In the genomic region with DNA sequence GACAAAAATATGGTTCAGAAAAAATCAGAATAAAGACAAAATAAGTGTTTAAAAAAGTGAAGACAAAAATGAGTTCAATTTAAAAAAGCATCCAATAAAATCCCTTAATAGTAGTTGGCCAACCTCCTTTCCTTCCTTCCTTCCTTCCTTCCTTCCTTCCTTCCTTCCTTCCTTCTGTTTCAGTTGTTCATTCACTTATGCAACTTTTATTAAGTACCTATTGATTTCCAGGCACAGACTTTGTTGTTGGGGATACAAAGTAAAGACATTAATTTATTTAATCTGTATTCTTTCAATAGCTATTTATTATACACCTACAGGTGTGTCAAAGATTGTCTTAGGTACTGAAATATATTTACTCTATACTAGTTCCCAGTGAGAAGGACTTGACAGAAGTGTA, we compare ENCODE assay signal across 33 cellular contexts. TPM values are rescaled to one million over a fixed set of nuclear protein-coding genes. Genes with fewer than 3 reads are reported as not detected.
"Had no signal": no experiment of that assay in that cellular context is flagged by ENCODE, and none has a peak within 500 bp of the region (broad histone marks: within the 10 kb centered on the region; RNA-seq: fewer than 3 reads in every experiment).

No MANE protein-coding gene starts in this region.

- DNase-seq: stimulated activated CD4-positive, alpha-beta T cell treated with anti-CD3 and anti-CD28 coated beads, Interleukin-2, amount 100 ng/mL, for 48 hours; stimulated activated CD4-positive, alpha-beta T cell treated with anti-CD3 and anti-CD28 coated beads, Interleukin-4, amount 100 ng/mL, for 1 hour; stimulated activated CD4-positive, alpha-beta T cell treated with anti-CD3 and anti-CD28 coated beads, Interleukin-4, amount 100 ng/mL, for 24 hours; stimulated activated CD4-positive, alpha-beta T cell treated with anti-CD3 and anti-CD28 coated beads, Interleukin-4, amount 100 ng/mL, for 4 hours; stimulated activated CD8-positive, alpha-beta memory T cell treated with anti-CD3 and anti-CD28 coated beads, Interleukin-4, amount 100 ng/mL, for 48 hours; stimulated activated naive B cell treated with anti-CD40 and anti-IgM and Interleukin-4, amounts not matched to agents 10 μg/mL and 1 μg/mL and 100 μg/mL, for 72 hours; stimulated activated naive CD4-positive, alpha-beta T cell; stimulated activated naive CD4-positive, alpha-beta T cell treated with Interleukin-2 at 50 U/mL for 16 hours; stimulated activated naive CD8-positive, alpha-beta T cell treated with anti-CD3 and anti-CD28 coated beads, Interleukin-15, amount 100 ng/mL, for 72 hours; stimulated activated naive CD8-positive, alpha-beta T cell treated with anti-CD3 and anti-CD28 coated beads, Interleukin-15, Interleukin-2, amounts not matched to agents 100 U/mL and 50 U/mL, for 24 hours; stomach; substantia nigra; testis; thyroid gland; tibial artery; transverse colon; trophoblast cell; upper lobe of left lung; upper lobe of right lung; uterus had no signal

- H3K27ac Mint-ChIP-seq: stimulated activated effector memory CD8-positive, alpha-beta T cell treated with anti-CD3 and anti-CD28 coated beads, Interleukin-12 subunit alpha, Interleukin-12 subunit beta, amount 100 ng/mL, for 72 hours; stimulated activated memory B cell treated with anti-CD40 and anti-IgM and Interleukin-4, amounts not matched to agents 10 μg/mL and 1 μg/mL and 100 μg/mL, for 72 hours; stimulated activated naive B cell treated with anti-CD40 and anti-IgM and Interleukin-4, amounts not matched to agents 10 μg/mL and 1 μg/mL and 100 μg/mL, for 72 hours; stimulated activated naive CD8-positive, alpha-beta T cell treated with anti-CD3 and anti-CD28 coated beads, Interleukin-15, amount 100 ng/mL, for 72 hours; stimulated activated naive CD8-positive, alpha-beta T cell treated with anti-CD3 and anti-CD28 coated beads, Interleukin-15, Interleukin-2, amounts not matched to agents 100 ng/mL and 50 ng/mL, for 24 hours; type B pancreatic cell had no signal

- H3K4me3 Mint-ChIP-seq: stimulated activated effector memory CD8-positive, alpha-beta T cell treated with anti-CD3 and anti-CD28 coated beads, Interleukin-12 subunit alpha, Interleukin-12 subunit beta, amount 100 ng/mL, for 72 hours; stimulated activated memory B cell treated with anti-CD40 and anti-IgM and Interleukin-4, amounts not matched to agents 10 μg/mL and 1 μg/mL and 100 μg/mL, for 72 hours; stimulated activated naive B cell treated with anti-CD40 and anti-IgM and Interleukin-4, amounts not matched to agents 10 μg/mL and 1 μg/mL and 100 μg/mL, for 72 hours; stimulated activated naive CD8-positive, alpha-beta T cell treated with anti-CD3 and anti-CD28 coated beads, Interleukin-15, amount 100 ng/mL, for 72 hours; stimulated activated naive CD8-positive, alpha-beta T cell treated with anti-CD3 and anti-CD28 coated beads, Interleukin-15, Interleukin-2, amounts not matched to agents 100 ng/mL and 50 ng/mL, for 24 hours; type B pancreatic cell had no signal

- H3K27me3 ChIP-seq: testis, thyroid gland, tibial nerve, upper lobe of left lung, upper lobe of right lung, uterus, vagina had no signal

- FAIRE-seq: urothelium cell line had no signal

- H3K27ac ChIP-seq: stomach, suprapubic skin, testis, thoracic aorta, thyroid gland, tibial artery, tibial nerve, transverse colon, upper lobe of left lung, upper lobe of right lung, uterus, vagina had no signal

- H3K9me3 Mint-ChIP-seq: stimulated activated effector memory CD8-positive, alpha-beta T cell treated with anti-CD3 and anti-CD28 coated beads, Interleukin-12 subunit alpha, Interleukin-12 subunit beta, amount 100 ng/mL, for 72 hours; stimulated activated memory B cell treated with anti-CD40 and anti-IgM and Interleukin-4, amounts not matched to agents 10 μg/mL and 1 μg/mL and 100 μg/mL, for 72 hours; stimulated activated naive B cell treated with anti-CD40 and anti-IgM and Interleukin-4, amounts not matched to agents 10 μg/mL and 1 μg/mL and 100 μg/mL, for 72 hours; stimulated activated naive CD8-positive, alpha-beta T cell treated with anti-CD3 and anti-CD28 coated beads, Interleukin-15, amount 100 ng/mL, for 72 hours; stimulated activated naive CD8-positive, alpha-beta T cell treated with anti-CD3 and anti-CD28 coated beads, Interleukin-15, Interleukin-2, amounts not matched to agents 100 ng/mL and 50 ng/mL, for 24 hours; type B pancreatic cell had no signal

- H3K4me3 ChIP-seq: stomach, suprapubic skin, testis, thoracic aorta, thyroid gland, tibial artery, tibial nerve, transverse colon, upper lobe of left lung, upper lobe of right lung, uterus, vagina had no signal

- H3K36me3 ChIP-seq: stomach, suprapubic skin, thoracic aorta, thyroid gland, tibial artery, tibial nerve, transverse colon, upper lobe of left lung, upper lobe of right lung, uterus, vagina had no signal

- H3K9me3 ChIP-seq: stomach, suprapubic skin, testis, thoracic aorta, thyroid gland, tibial artery, tibial nerve, transverse colon, upper lobe of left lung, upper lobe of right lung, uterus, vagina had no signal

- H3K27me3 Mint-ChIP-seq: stimulated activated memory B cell treated with anti-CD40 and anti-IgM and Interleukin-4, amounts not matched to agents 10 μg/mL and 1 μg/mL and 100 μg/mL, for 72 hours had no signal

- H3K4me1 ChIP-seq: testis, upper lobe of right lung, uterus, vagina had no signal

- H3K36me3 Mint-ChIP-seq: stimulated activated effector memory CD8-positive, alpha-beta T cell treated with anti-CD3 and anti-CD28 coated beads, Interleukin-12 subunit alpha, Interleukin-12 subunit beta, amount 100 ng/mL, for 72 hours; stimulated activated memory B cell treated with anti-CD40 and anti-IgM and Interleukin-4, amounts not matched to agents 10 μg/mL and 1 μg/mL and 100 μg/mL, for 72 hours; stimulated activated naive B cell treated with anti-CD40 and anti-IgM and Interleukin-4, amounts not matched to agents 10 μg/mL and 1 μg/mL and 100 μg/mL, for 72 hours; type B pancreatic cell had no signal

RNA-seq across cellular contexts. Expression of gene LIPI, which starts 2.4 kb away (rescaled TPM):
- total RNA-seq: stomach, subcutaneous adipose tissue, suprapubic skin, temporal lobe, thoracic aorta, transverse colon, upper lobe of left lung, upper lobe of right lung, ureter, urinary bladder, uterus, vagina had no signal
